In genomic region chr4:170940043-170940724, GRCh38 we compare ENCODE assay signal across 18 cellular contexts.
DNase-seq lines count a peak whose midpoint lies in the region; FAIRE-seq and TF ChIP-seq lines count a peak whose summit lies in the region.
"Had no signal": no experiment of that assay in that cellular context is flagged by ENCODE, and none has a peak within 500 bp of the region (broad histone marks: within the 10 kb centered on the region; RNA-seq: fewer than 3 reads in every experiment).

No MANE protein-coding gene starts in this region.

- FAIRE-seq in urothelium cell line (lab: Jason Lieb, UNC), result no peak
- FAIRE-seq: G401.6, GM12891, GM19239, H1 had no signal

- no peaks in the 10 kb centered on the region for H3K4me1 ChIP-seq in spleen
- H3K4me1 ChIP-seq: BLaER1 had no signal

- no peaks in the 10 kb centered on the region for H3K36me3 ChIP-seq in spleen
- H3K36me3 ChIP-seq: BLaER1 had no signal

- TF ChIP-seq POLR2A in spleen (IDR thresholded peaks at IDR 0.05), result no peak

- H3K27ac Mint-ChIP-seq in nephron progenitor cell, result no peak overlapping the region
- H3K27ac Mint-ChIP-seq: CD14-positive monocyte; CD4-positive, alpha-beta memory T cell had no signal

- no peaks in the 10 kb centered on the region for H3K36me3 Mint-ChIP-seq in nephron progenitor cell (ENCODE audit: low read depth)
- H3K36me3 Mint-ChIP-seq: CD14-positive monocyte; CD4-positive, alpha-beta memory T cell had no signal

- H3K4me3 ChIP-seq in spleen, result no peak overlapping the region
- H3K4me3 ChIP-seq: BLaER1 had no signal

- WGBS in spleen, 5 donors, result 65 to 93% (median 79%) methylated on average over 6 to 7 of the region's 7 CpGs

- peaks cover 0 to 37% (median 11%) of the 10 kb centered on the region in 8 donors for H3K9me3 ChIP-seq in spleen

- peaks cover 4% of the 10 kb centered on the region for H3K27me3 Mint-ChIP-seq in nephron progenitor cell (ENCODE audit: low read depth, poor library complexity)
- H3K27me3 Mint-ChIP-seq: CD4-positive, alpha-beta memory T cell had no signal

- intact Hi-C loops in spleen (cut with DNase I; ENCODE audit: low total_unique reads), result no loop called here

- no peak overlapping the region for H3K27ac ChIP-seq in spleen
- H3K27ac ChIP-seq: BLaER1 had no signal

- peak; percentile 71 for DNase-seq in D341Med (ENCODE audit: low spot score)
- peak; percentile 32 for DNase-seq in NCI-H82 treated with DMSO at 0.1 percent for 48 hours (lab: John Stamatoyannopoulos, UW; ENCODE audit: unreplicated experiment)
- peak; percentile 5 for DNase-seq in nephron progenitor cell
- DNase-seq in spleen, result peak; percentile 32
- DNase-seq in Kasumi-1 (lab: John Stamatoyannopoulos, UW), result no peak
- DNase-seq in urothelium cell line (ENCODE audit: low spot score), result no peak
- no peak for DNase-seq in nucleus accumbens (lab: John Stamatoyannopoulos, UW)
- no peak for DNase-seq in G401 (ENCODE audit: low spot score)
- DNase-seq: 8988T, DMS79 treated with DMSO at 0.1 percent for 48 hours, H9 had no signal

- TF ChIP-seq CTCF in nephron progenitor cell (IDR thresholded peaks at IDR 0.05) (no peak), spleen (IDR thresholded peaks at IDR 0.05 in 8 of 11, conservative IDR thresholded peaks at IDR 0.05 in 3 of 11) (no peak)

- in situ Hi-C loops in G401 (cut with HindIII; ENCODE audit: low sequenced_read_pairs), result no loop called here

- no peak overlapping the region for H3K4me3 Mint-ChIP-seq in nephron progenitor cell
- H3K4me3 Mint-ChIP-seq: CD14-positive monocyte; CD4-positive, alpha-beta memory T cell; H9 had no signal

- H3K9me3 Mint-ChIP-seq in nephron progenitor cell, result peaks cover 23% of the 10 kb centered on the region

- H3K4me1 Mint-ChIP-seq in nephron progenitor cell, result peaks cover 5% of the 10 kb centered on the region
- H3K4me1 Mint-ChIP-seq: CD14-positive monocyte; CD4-positive, alpha-beta memory T cell had no signal

- H3K27me3 ChIP-seq in spleen (replicated peaks in 1 of 7), result no peaks in the 10 kb centered on the region
- H3K27me3 ChIP-seq: BLaER1 had no signal

Comparison
In these comparisons a context has a peak if more than half of its experiments do, and no peak if none do; other contexts are left out.
1. DNase-seq: peak in D341Med (single experiment), NCI-H82 treated with DMSO at 0.1 percent for 48 hours (single experiment), nephron progenitor cell (single experiment) and spleen (single experiment); none in Kasumi-1 (0 of 2), urothelium cell line (single experiment), nucleus accumbens (0 of 56) and G401 (single experiment).